In the genomic region with DNA sequence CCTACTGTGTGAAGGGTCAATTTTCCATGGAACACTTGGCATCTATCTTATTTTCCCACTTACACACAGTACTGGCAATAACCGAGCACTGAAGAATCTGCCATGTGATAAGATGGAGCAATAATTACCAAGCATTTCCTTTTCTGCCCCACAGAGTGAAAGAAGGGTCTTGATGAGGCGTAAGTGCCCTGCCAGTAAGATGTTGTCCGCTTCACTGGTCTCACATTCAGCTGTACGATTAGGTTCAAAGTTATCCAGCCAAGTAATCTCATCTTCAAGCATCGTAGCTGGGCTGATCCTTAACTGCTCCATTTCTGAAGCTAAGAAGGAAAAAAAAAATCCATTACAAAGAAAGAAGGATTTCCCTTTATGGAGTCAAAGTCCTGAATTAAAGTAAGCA, we compare ENCODE assay signal across 15 cellular contexts.
DNase-seq lines count a peak whose midpoint lies in the region; ATAC-seq and TF ChIP-seq lines count a peak whose summit lies in the region.
"Had no signal": no experiment of that assay in that cellular context is flagged by ENCODE, and none has a peak within 500 bp of the region (broad histone marks: within the 10 kb centered on the region; RNA-seq: fewer than 3 reads in every experiment).

No MANE protein-coding gene starts in this region.

- H3K36me3 ChIP-seq in A673 (ENCODE audit: insufficient read depth, low read length, poor library complexity, severe bottlenecking), result peaks cover 67% of the 10 kb centered on the region

- DNase-seq in A673 (ENCODE audit: low spot score) (peak; percentile 1), epithelial cell of proximal tubule (ENCODE audit: low read depth) (peak; percentile 56), left colon (no peak), retina (peak; percentile 69), ACHN (no peak), G401 (ENCODE audit: low spot score) (no peak)
- DNase-seq: AML-193; Caco-2; CD4-positive, alpha-beta T cell; GDM1; GM23248 had no signal

- intact Hi-C loops in A673 (cut with micrococcal nuclease; ENCODE audit: unreplicated experiment) (no loop called here), left colon (cut with DNase I, micrococcal nuclease) (no loop called here)

- TF ChIP-seq CTCF in A673 (conservative IDR thresholded peaks at IDR 0.05; ENCODE audit: low read depth, low read length) (no peak), epithelial cell of proximal tubule (conservative IDR thresholded peaks at IDR 0.05; ENCODE audit: low read depth, low read length) (no peak)

- H3K4me3 ChIP-seq in A673 (ENCODE audit: low read depth, low read length, poor library complexity, severe bottlenecking), result no peak overlapping the region
- no peak overlapping the region for H3K4me3 ChIP-seq in epithelial cell of proximal tubule (ENCODE audit: low read depth, low read length)
- H3K4me3 ChIP-seq: GM23248, HAP-1 had no signal

- no peaks in the 10 kb centered on the region for H3K27me3 ChIP-seq in A673 (replicated peaks; ENCODE audit: insufficient read depth, low read depth, low read length, poor library complexity)

- ATAC-seq in left colon (peak; percentile 28), HG03025 (IDR thresholded peaks at IDR 0.05; ENCODE audit: low FRiP score, unreplicated experiment) (no peak)
- ATAC-seq: HepG2 had no signal

- in situ Hi-C loops in ACHN (cut with HindIII; ENCODE audit: low pct_ligation_motif_present, low pct_unique_long_range_greater_than_20kb, low sequenced_read_pairs), result no loop called here
- in situ Hi-C loops in G401 (cut with HindIII; ENCODE audit: low sequenced_read_pairs), result no loop called here

- no peak overlapping the region for H3K27ac ChIP-seq in A673 (ENCODE audit: low read depth, low read length, poor library complexity, severe bottlenecking)
- H3K27ac ChIP-seq: C4-2B, GM23248 had no signal

- CTCF ChIA-PET in A673 (lab: Charles Lee), result no interaction called here

- no TSS peak for BruUV-seq in A673 (replicated peaks; lab: Mats Ljungman, UMichigan)

- POLR2A ChIA-PET in A673 (lab: Charles Lee; ENCODE audit: low non-redundant PET), result no interaction called here

- no peaks in the 10 kb centered on the region for H3K4me1 ChIP-seq in A673 (ENCODE audit: insufficient read depth, low read length, poor library complexity, severe bottlenecking)
- H3K4me1 ChIP-seq: Caco-2, HAP-1 had no signal

- no peaks in the 10 kb centered on the region for H3K9me3 ChIP-seq in A673 (ENCODE audit: low read depth, low read length, poor library complexity, severe bottlenecking)
- H3K9me3 ChIP-seq: Caco-2, HAP-1 had no signal

Comparison
In these comparisons a context has a peak if more than half of its experiments do, and no peak if none do; other contexts are left out.
1. DNase-seq: peak in A673 (single experiment), epithelial cell of proximal tubule (single experiment) and retina (single experiment); none in left colon (0 of 2), ACHN (single experiment) and G401 (single experiment).